22 cellular contexts compared by ENCODE assay signal in the genomic region with DNA sequence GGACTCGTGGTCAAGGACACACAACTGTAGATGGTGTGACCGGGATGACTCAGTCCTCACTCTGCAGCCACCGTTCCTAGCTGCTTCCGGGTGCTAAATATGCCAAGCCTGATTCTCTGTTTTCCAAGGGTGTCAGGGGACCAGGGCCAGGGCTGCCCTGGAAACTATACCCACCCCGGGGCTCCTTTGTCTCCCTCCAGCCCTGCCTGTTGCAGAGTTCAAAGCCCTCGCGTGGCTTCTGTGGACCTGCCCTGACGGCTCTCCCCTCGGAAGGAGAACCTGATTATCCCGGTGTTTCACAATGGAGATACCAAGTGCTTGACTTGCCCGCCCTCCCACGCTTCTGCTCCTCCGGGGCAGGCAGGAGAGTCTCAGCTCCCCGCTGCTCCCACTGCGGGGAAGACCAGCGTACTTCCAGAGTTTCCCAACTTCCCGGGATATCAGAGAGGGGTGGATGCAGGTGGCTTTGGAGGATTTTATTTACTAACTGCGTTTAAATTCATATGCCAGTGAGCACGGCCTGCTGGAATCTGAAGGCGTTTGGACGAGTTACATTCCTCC.
DNase-seq lines count a peak whose midpoint lies in the region; TF ChIP-seq lines count a peak whose summit lies in the region.
"Had no signal": no experiment of that assay in that cellular context is flagged by ENCODE, and none has a peak within 500 bp of the region (broad histone marks: within the 10 kb centered on the region; RNA-seq: fewer than 3 reads in every experiment).

No MANE protein-coding gene starts in this region.

- H3K23ac ChIP-seq in H9 (ENCODE audit: insufficient read length, low read depth, low read length), result no peak overlapping the region

- no peak overlapping the region for H3K4me2 ChIP-seq in H9 (ENCODE audit: insufficient read depth, insufficient read length, low read length)
- H3K4me2 ChIP-seq in Karpas-422 (ENCODE audit: low read depth, low read length, poor library complexity, severe bottlenecking), result no peak overlapping the region
- H3K4me2 ChIP-seq: neural progenitor cell had no signal

- H2BK120ac ChIP-seq in H9 (ENCODE audit: low read depth, low read length, poor library complexity, severe bottlenecking), result no peak overlapping the region

- H2BK20ac ChIP-seq in H9 (ENCODE audit: low read depth, low read length, poor library complexity, severe bottlenecking), result no peak overlapping the region

- no peak overlapping the region for H2BK12ac ChIP-seq in H9 (ENCODE audit: insufficient read length, low read depth, low read length)

- H4K8ac ChIP-seq in H9 (replicated peaks; ENCODE audit: insufficient read length, low read depth, low read length), result no peak overlapping the region

- no peaks in the 10 kb centered on the region for H3K9me3 Mint-ChIP-seq in H9
- H3K9me3 Mint-ChIP-seq: activated naive CD4-positive, alpha-beta T cell treated with anti-CD3 and anti-CD28 coated beads for 36 hours; memory B cell; neural progenitor cell; stimulated activated naive B cell treated with anti-CD40 and anti-IgM and Interleukin-4, amounts not matched to agents 10 μg/mL and 1 μg/mL and 100 μg/mL, for 72 hours had no signal

- H2AFZ ChIP-seq in H9 (ENCODE audit: low read length) (no peak overlapping the region), Karpas-422 (ENCODE audit: low read length) (no peak overlapping the region)
- H2AFZ ChIP-seq: neural progenitor cell had no signal

- no peak overlapping the region for H3K18ac ChIP-seq in H9 (ENCODE audit: insufficient read length, low read depth, low read length)

- DNase-seq in H9 (peak; percentile 27), SW480 (ENCODE audit: low spot score) (peak; percentile 54), fibroblast of pulmonary artery (ENCODE audit: low read depth) (peak; percentile 83), renal cortical epithelial cell (ENCODE audit: low read depth) (peak; percentile 6), AG08395 (ENCODE audit: low spot score) (no peak), Karpas-422 (no peak), germinal center (ENCODE audit: low spot score) (no peak)
- DNase-seq: activated naive CD4-positive, alpha-beta T cell treated with anti-CD3 and anti-CD28 coated beads for 36 hours; CD4-positive, CD25-positive, alpha-beta regulatory T cell; effector CD4-positive, alpha-beta T cell; foreskin melanocyte; Kasumi-1; NCI-H146; NCI-H524; stimulated activated naive B cell treated with anti-CD40 and anti-IgM and Interleukin-4, amounts not matched to agents 10 μg/mL and 1 μg/mL and 100 μg/mL, for 72 hours; SW 1271; WERI-Rb-1 had no signal

- no peaks in the 10 kb centered on the region for H4K20me1 ChIP-seq in H9 (ENCODE audit: control insufficient read depth, insufficient read depth, insufficient read length)
- no peaks in the 10 kb centered on the region for H4K20me1 ChIP-seq in Karpas-422 (ENCODE audit: insufficient read depth, low read depth, low read length)

- peaks cover 3% of the 10 kb centered on the region; the same call in 1 of the 2 replicates for H3K27me3 Mint-ChIP-seq in H9 (ENCODE audit: low read depth)

- H3K27me3 ChIP-seq in H9 (ENCODE audit: insufficient read depth, low read length), result no peaks in the 10 kb centered on the region
- no peaks in the 10 kb centered on the region for H3K27me3 ChIP-seq in Karpas-422 (ENCODE audit: low read length)
- H3K27me3 ChIP-seq: body of pancreas, neural progenitor cell had no signal

- H3K9me3 ChIP-seq in H9 (ENCODE audit: control insufficient read depth, low read depth, low read length), result no peaks in the 10 kb centered on the region
- no peaks in the 10 kb centered on the region for H3K9me3 ChIP-seq in Karpas-422 (ENCODE audit: low read length)
- H3K9me3 ChIP-seq: body of pancreas had no signal

- H3T11ph ChIP-seq in H9 (ENCODE audit: low read length), result no peak overlapping the region

- H2BK15ac ChIP-seq in H9 (ENCODE audit: low read depth, low read length), result no peak overlapping the region

- no peak overlapping the region for H3K9ac ChIP-seq in H9 (ENCODE audit: extremely low read depth, insufficient read length, low read length)
- H3K9ac ChIP-seq in Karpas-422 (ENCODE audit: low read length), result no peak overlapping the region
- H3K9ac ChIP-seq: neural progenitor cell had no signal

- H4K91ac ChIP-seq in H9 (ENCODE audit: insufficient read length, low read depth, low read length), result no peak overlapping the region

- no peaks in the 10 kb centered on the region for H3K23me2 ChIP-seq in H9 (ENCODE audit: insufficient read length, low read depth, low read length, poor library complexity, severe bottlenecking)

- H2BK5ac ChIP-seq in H9 (ENCODE audit: insufficient read length, low read length), result no peak overlapping the region

- H4K5ac ChIP-seq in H9 (ENCODE audit: insufficient read length, low read depth, low read length), result no peak overlapping the region

- no peaks in the 10 kb centered on the region for H3K79me1 ChIP-seq in H9 (ENCODE audit: insufficient read depth, low read depth, low read length, poor library complexity, severe bottlenecking)

- H2AK5ac ChIP-seq in H9 (ENCODE audit: insufficient read length, low read length), result no peak overlapping the region

- H3K79me2 ChIP-seq in H9 (ENCODE audit: insufficient read depth, low read length) (no peaks in the 10 kb centered on the region), Karpas-422 (ENCODE audit: low read length) (no peaks in the 10 kb centered on the region)

- no peak overlapping the region for H3K4ac ChIP-seq in H9 (ENCODE audit: low read depth, low read length)

- H3K36me3 ChIP-seq in Karpas-422 (ENCODE audit: insufficient read depth, low read length), result no peaks in the 10 kb centered on the region
- H3K36me3 ChIP-seq: neural progenitor cell, WERI-Rb-1 had no signal

- WGBS in H9 (ENCODE audit: extremely low coverage, insufficient read length, low lambda C conversion rate), result no CpG with 5 or more reads among the region's 21 CpGs

- H3K9me2 ChIP-seq in Karpas-422 (replicated peaks; ENCODE audit: insufficient read depth, low read length), result no peaks in the 10 kb centered on the region

- H3K14ac ChIP-seq in H9 (ENCODE audit: insufficient read depth, low read length), result no peak overlapping the region

- H3K27ac ChIP-seq in H9 (ENCODE audit: insufficient read length, low read depth, low read length), result no peak overlapping the region
- H3K27ac ChIP-seq in Karpas-422 (ENCODE audit: low read length), result no peak overlapping the region
- H3K27ac ChIP-seq: body of pancreas, HL-60, neural progenitor cell, WERI-Rb-1 had no signal

- TF ChIP-seq CTCF in H9 (conservative IDR thresholded peaks at IDR 0.05), result no peak
- TF ChIP-seq CTCF in fibroblast of pulmonary artery (IDR thresholded peaks at IDR 0.05; ENCODE audit: low read length, missing control alignments), result no peak

- no peaks in the 10 kb centered on the region; a peak in 1 of 7 replicates for H3K36me3 Mint-ChIP-seq in H9 (ENCODE audit: insufficient read depth in 1 of 3, low read depth in 3 of 3)
- H3K36me3 Mint-ChIP-seq: CD4-positive, CD25-positive, alpha-beta regulatory T cell; memory B cell; neural progenitor cell; stimulated activated naive B cell treated with anti-CD40 and anti-IgM and Interleukin-4, amounts not matched to agents 10 μg/mL and 1 μg/mL and 100 μg/mL, for 72 hours had no signal

- no peak overlapping the region for H3K4me3 Mint-ChIP-seq in H9
- H3K4me3 Mint-ChIP-seq: activated naive CD4-positive, alpha-beta T cell treated with anti-CD3 and anti-CD28 coated beads for 36 hours; CD4-positive, CD25-positive, alpha-beta regulatory T cell; memory B cell; neural progenitor cell; stimulated activated naive B cell treated with anti-CD40 and anti-IgM and Interleukin-4, amounts not matched to agents 10 μg/mL and 1 μg/mL and 100 μg/mL, for 72 hours had no signal

- H3K4me3 ChIP-seq in fibroblast of pulmonary artery (replicated peaks; ENCODE audit: low read depth, low read length) (no peak overlapping the region), Karpas-422 (ENCODE audit: low read length) (no peak overlapping the region)
- H3K4me3 ChIP-seq: body of pancreas, GM12878, neural progenitor cell had no signal

- peaks cover 7 to 14% of the 10 kb centered on the region in 2 experiments for H3K4me1 Mint-ChIP-seq in H9
- H3K4me1 Mint-ChIP-seq: CD4-positive, CD25-positive, alpha-beta regulatory T cell; memory B cell; stimulated activated naive B cell treated with anti-CD40 and anti-IgM and Interleukin-4, amounts not matched to agents 10 μg/mL and 1 μg/mL and 100 μg/mL, for 72 hours had no signal

- peak overlapping the region in 2 of 3 experiments; percentile 60 to 74; a peak in 3 of 7 replicates for H3K27ac Mint-ChIP-seq in H9
- H3K27ac Mint-ChIP-seq: activated naive CD4-positive, alpha-beta T cell treated with anti-CD3 and anti-CD28 coated beads for 36 hours; CD4-positive, CD25-positive, alpha-beta regulatory T cell; memory B cell; neural progenitor cell; stimulated activated naive B cell treated with anti-CD40 and anti-IgM and Interleukin-4, amounts not matched to agents 10 μg/mL and 1 μg/mL and 100 μg/mL, for 72 hours had no signal

- no peak overlapping the region for H3K56ac ChIP-seq in H9 (ENCODE audit: insufficient read length, low read depth, low read length)

- H3K4me1 ChIP-seq in H9 (ENCODE audit: insufficient read depth, low read length), result peaks cover 4% of the 10 kb centered on the region; the same call in 1 of the 2 replicates
- H3K4me1 ChIP-seq in Karpas-422 (ENCODE audit: low read length), result no peaks in the 10 kb centered on the region
- H3K4me1 ChIP-seq: neural progenitor cell had no signal

Comparison
In these comparisons a context has a peak if more than half of its experiments do, and no peak if none do; other contexts are left out.
1. DNase-seq: peak in H9 (single experiment), SW480 (single experiment), fibroblast of pulmonary artery (single experiment) and renal cortical epithelial cell (single experiment); none in AG08395 (single experiment), Karpas-422 (single experiment) and germinal center (single experiment).